Comparison of ENCODE assay signal across 5 cellular contexts in genomic region chr15:64795921-64796320, GRCh38. TPM values are rescaled to one million over a fixed set of nuclear protein-coding genes. Genes with fewer than 3 reads are reported as not detected.
DNase-seq lines count a peak whose midpoint lies in the region; TF ChIP-seq lines count a peak whose summit lies in the region.
"Not testable (repeated sequence)": the region's sequence is repeated elsewhere in the genome, so short reads cannot be mapped to it uniquely, and the experiment has no call there.
"Had no signal": no experiment of that assay in that cellular context is flagged by ENCODE, and none has a peak within 500 bp of the region (broad histone marks: within the 10 kb centered on the region; RNA-seq: fewer than 3 reads in every experiment).

No MANE protein-coding gene starts in this region.

- H3K36me3 ChIP-seq in thyroid gland: not testable (repeated sequence)

- not testable (repeated sequence) for H3K27me3 ChIP-seq in thyroid gland

- H3K27ac ChIP-seq in thyroid gland: peak overlapping the region in 1 of 3 donors; percentile 56

- H3K4me1 ChIP-seq in thyroid gland: not testable (repeated sequence)

- H3K9me3 ChIP-seq in thyroid gland: not testable (repeated sequence)

- H3K4me3 ChIP-seq in thyroid gland (replicated peaks in 1 of 3): not testable (repeated sequence)

- DNase-seq in thyroid gland: peak; percentile 59 to 64

- WGBS in thyroid gland, 2 donors: 62 to 69% methylated on average over 9 of the region's 9 CpGs

- intact Hi-C loops in thyroid gland (cut with DNase I): not testable (repeated sequence)

- TF ChIP-seq CTCF in thyroid gland (IDR thresholded peaks at IDR 0.05): not testable (repeated sequence)

- not testable (repeated sequence) for TF ChIP-seq POLR2A in thyroid gland (IDR thresholded peaks at IDR 0.05)

RNA-seq across cellular contexts. Expression of gene RBPMS2, which starts 20.5 kb away (rescaled TPM):
- total RNA-seq in thyroid gland: 1 to 10 TPM; 2.6 to 3.5 (median 3.1) TPM
- total RNA-seq: CD4-positive, alpha-beta memory T cell; CD4-positive, alpha-beta T cell; CD8-positive, alpha-beta memory T cell; CD8-positive, alpha-beta T cell had no signal

RNA-seq across cellular contexts. Expression of gene PIF1, which starts 29.5 kb away (rescaled TPM):
- total RNA-seq in thyroid gland: 1 to 10 TPM in 1 of 4 donors, under 1 TPM in 2, not detected in 1; 0.33 to 1.1 (median 0.54) TPM

RNA-seq across cellular contexts. Expression of gene PLEKHO2, which starts 45.8 kb away (rescaled TPM):
- total RNA-seq in thyroid gland: 10 to 100 TPM; 31.3 to 53.6 (median 46.1) TPM
